1 cellular context compared by ENCODE assay signal in genomic region chr15:76931397-76932089, GRCh38.
TF ChIP-seq lines count a peak whose summit lies in the region.

Gene RCN2 (plus strand): TSS chr15:76931749. CDS start chr15:76931842, 93 bp downstream.

TF ChIP-seq in HepG2, 621 proteins besides CTCF, POLR2A, EP300 and RAD21 (continued from another document and continues in another):
- TF ChIP-seq NFAT5 (CRISPR knock-in tag; IDR thresholded peaks at IDR 0.05) (no peak), ZNF746 (CRISPR knock-in tag; IDR thresholded peaks at IDR 0.05) (no peak), NFRKB (IDR thresholded peaks at IDR 0.05) (no peak), TBX3 (IDR thresholded peaks at IDR 0.05; ENCODE audit: borderline replicate concordance) (no peak), ZNF441 (CRISPR knock-in tag; IDR thresholded peaks at IDR 0.05; ENCODE audit: borderline replicate concordance) (peak; percentile 53; the same call in 1 of the 2 replicates), POLR2AphosphoS5 (IDR thresholded peaks at IDR 0.05; ENCODE audit: low read depth, low read length) (peak; percentile 91), RARA (CRISPR knock-in tag; IDR thresholded peaks at IDR 0.05) (no peak), GATA4 (IDR thresholded peaks at IDR 0.05; ENCODE audit: borderline replicate concordance, low read depth) (peak; percentile 75; the same call in 1 of the 2 replicates), TFE3 (CRISPR knock-in tag; IDR thresholded peaks at IDR 0.05) (no peak), GPBP1L1 (CRISPR knock-in tag; IDR thresholded peaks at IDR 0.05) (no peak), KMT2B (CRISPR knock-in tag; IDR thresholded peaks at IDR 0.05) (peak; percentile 67), TOE1 (CRISPR knock-in tag; IDR thresholded peaks at IDR 0.05) (no peak), NONO (IDR thresholded peaks at IDR 0.05) (no peak), NONO (CRISPR knock-in tag; conservative IDR thresholded peaks at IDR 0.05) (peak; percentile 66; the same call in 1 of the 2 replicates), TMF1 (CRISPR knock-in tag; IDR thresholded peaks at IDR 0.05; ENCODE audit: low read depth) (no peak), GTF3A (CRISPR knock-in tag; conservative IDR thresholded peaks at IDR 0.05) (no peak), RBM22 (optimal IDR thresholded peaks at IDR 0.05; ENCODE audit: low read length) (no peak), ZNF564 (CRISPR knock-in tag; IDR thresholded peaks at IDR 0.05) (no peak; the same call in 1 of the 2 replicates), ZNF605 (CRISPR knock-in tag; IDR thresholded peaks at IDR 0.05) (no peak), SNRNP70 (IDR thresholded peaks at IDR 0.05; ENCODE audit: low read depth, low read length) (no peak), ZSCAN22 (CRISPR knock-in tag; IDR thresholded peaks at IDR 0.05) (no peak; the same call in 1 of the 2 replicates), SMAD1 (CRISPR knock-in tag; IDR thresholded peaks at IDR 0.05; ENCODE audit: borderline replicate concordance, low read depth) (no peak), ZNF333 (CRISPR knock-in tag; IDR thresholded peaks at IDR 0.05; ENCODE audit: borderline replicate concordance) (no peak), ZNF879 (CRISPR knock-in tag; IDR thresholded peaks at IDR 0.05) (no peak), YEATS4 (CRISPR knock-in tag; IDR thresholded peaks at IDR 0.05; ENCODE audit: borderline replicate concordance) (peak; percentile 70; the same call in 1 of the 2 replicates), ZNF260 (CRISPR knock-in tag; IDR thresholded peaks at IDR 0.05; ENCODE audit: borderline replicate concordance, low read depth) (no peak), GMEB2 (CRISPR knock-in tag; IDR thresholded peaks at IDR 0.05; ENCODE audit: low read depth) (peak; percentile 62), SMAD3 (CRISPR knock-in tag; IDR thresholded peaks at IDR 0.05) (no peak), NFYB (CRISPR knock-in tag; IDR thresholded peaks at IDR 0.05) (peak; percentile 89), HNRNPLL (IDR thresholded peaks at IDR 0.05; ENCODE audit: low read depth, low read length, poor library complexity, severe bottlenecking) (peak; percentile 99), ZNF350 (CRISPR knock-in tag; IDR thresholded peaks at IDR 0.05; ENCODE audit: borderline replicate concordance, low read depth) (no peak), GABPB1 (CRISPR knock-in tag; IDR thresholded peaks at IDR 0.05) (peak; percentile 83)
- TF ChIP-seq, protein P1, sequence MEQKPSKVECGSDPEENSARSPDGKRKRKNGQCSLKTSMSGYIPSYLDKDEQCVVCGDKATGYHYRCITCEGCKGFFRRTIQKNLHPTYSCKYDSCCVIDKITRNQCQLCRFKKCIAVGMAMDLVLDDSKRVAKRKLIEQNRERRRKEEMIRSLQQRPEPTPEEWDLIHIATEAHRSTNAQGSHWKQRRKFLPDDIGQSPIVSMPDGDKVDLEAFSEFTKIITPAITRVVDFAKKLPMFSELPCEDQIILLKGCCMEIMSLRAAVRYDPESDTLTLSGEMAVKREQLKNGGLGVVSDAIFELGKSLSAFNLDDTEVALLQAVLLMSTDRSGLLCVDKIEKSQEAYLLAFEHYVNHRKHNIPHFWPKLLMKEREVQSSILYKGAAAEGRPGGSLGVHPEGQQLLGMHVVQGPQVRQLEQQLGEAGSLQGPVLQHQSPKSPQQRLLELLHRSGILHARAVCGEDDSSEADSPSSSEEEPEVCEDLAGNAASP (CRISPR knock-in tag; IDR thresholded peaks at IDR 0.05; ENCODE audit: borderline replicate concordance), result no peak
- TF ChIP-seq, protein P2, sequence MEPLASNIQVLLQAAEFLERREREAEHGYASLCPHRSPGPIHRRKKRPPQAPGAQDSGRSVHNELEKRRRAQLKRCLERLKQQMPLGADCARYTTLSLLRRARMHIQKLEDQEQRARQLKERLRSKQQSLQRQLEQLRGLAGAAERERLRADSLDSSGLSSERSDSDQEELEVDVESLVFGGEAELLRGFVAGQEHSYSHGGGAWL (CRISPR knock-in tag; IDR thresholded peaks at IDR 0.05), result peak; percentile 18; the same call in 1 of the 2 replicates
- TF ChIP-seq, protein P3, sequence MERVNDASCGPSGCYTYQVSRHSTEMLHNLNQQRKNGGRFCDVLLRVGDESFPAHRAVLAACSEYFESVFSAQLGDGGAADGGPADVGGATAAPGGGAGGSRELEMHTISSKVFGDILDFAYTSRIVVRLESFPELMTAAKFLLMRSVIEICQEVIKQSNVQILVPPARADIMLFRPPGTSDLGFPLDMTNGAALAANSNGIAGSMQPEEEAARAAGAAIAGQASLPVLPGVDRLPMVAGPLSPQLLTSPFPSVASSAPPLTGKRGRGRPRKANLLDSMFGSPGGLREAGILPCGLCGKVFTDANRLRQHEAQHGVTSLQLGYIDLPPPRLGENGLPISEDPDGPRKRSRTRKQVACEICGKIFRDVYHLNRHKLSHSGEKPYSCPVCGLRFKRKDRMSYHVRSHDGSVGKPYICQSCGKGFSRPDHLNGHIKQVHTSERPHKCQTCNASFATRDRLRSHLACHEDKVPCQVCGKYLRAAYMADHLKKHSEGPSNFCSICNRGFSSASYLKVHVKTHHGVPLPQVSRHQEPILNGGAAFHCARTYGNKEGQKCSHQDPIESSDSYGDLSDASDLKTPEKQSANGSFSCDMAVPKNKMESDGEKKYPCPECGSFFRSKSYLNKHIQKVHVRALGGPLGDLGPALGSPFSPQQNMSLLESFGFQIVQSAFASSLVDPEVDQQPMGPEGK (CRISPR knock-in tag; IDR thresholded peaks at IDR 0.05), result peak; percentile 66
- TF ChIP-seq, protein P4, sequence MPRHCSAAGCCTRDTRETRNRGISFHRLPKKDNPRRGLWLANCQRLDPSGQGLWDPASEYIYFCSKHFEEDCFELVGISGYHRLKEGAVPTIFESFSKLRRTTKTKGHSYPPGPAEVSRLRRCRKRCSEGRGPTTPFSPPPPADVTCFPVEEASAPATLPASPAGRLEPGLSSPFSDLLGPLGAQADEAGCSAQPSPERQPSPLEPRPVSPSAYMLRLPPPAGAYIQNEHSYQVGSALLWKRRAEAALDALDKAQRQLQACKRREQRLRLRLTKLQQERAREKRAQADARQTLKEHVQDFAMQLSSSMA (CRISPR knock-in tag; IDR thresholded peaks at IDR 0.05), result peak; percentile 66; the same call in 1 of the 2 replicates
- TF ChIP-seq, protein P5, sequence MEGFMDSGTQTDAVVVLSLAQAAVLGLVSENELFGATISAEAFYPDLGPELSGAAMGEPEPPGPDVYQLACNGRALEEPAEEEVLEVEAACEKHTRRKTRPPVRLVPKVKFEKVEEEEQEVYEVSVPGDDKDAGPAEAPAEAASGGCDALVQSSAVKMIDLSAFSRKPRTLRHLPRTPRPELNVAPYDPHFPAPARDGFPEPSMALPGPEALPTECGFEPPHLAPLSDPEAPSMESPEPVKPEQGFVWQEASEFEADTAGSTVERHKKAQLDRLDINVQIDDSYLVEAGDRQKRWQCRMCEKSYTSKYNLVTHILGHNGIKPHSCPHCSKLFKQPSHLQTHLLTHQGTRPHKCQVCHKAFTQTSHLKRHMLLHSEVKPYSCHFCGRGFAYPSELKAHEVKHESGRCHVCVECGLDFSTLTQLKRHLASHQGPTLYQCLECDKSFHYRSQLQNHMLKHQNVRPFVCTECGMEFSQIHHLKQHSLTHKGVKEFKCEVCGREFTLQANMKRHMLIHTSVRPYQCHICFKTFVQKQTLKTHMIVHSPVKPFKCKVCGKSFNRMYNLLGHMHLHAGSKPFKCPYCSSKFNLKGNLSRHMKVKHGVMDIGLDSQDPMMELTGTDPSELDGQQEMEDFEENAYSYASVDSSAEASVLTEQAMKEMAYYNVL (CRISPR knock-in tag; IDR thresholded peaks at IDR 0.05; ENCODE audit: borderline replicate concordance), result no peak
- TF ChIP-seq, protein P6, sequence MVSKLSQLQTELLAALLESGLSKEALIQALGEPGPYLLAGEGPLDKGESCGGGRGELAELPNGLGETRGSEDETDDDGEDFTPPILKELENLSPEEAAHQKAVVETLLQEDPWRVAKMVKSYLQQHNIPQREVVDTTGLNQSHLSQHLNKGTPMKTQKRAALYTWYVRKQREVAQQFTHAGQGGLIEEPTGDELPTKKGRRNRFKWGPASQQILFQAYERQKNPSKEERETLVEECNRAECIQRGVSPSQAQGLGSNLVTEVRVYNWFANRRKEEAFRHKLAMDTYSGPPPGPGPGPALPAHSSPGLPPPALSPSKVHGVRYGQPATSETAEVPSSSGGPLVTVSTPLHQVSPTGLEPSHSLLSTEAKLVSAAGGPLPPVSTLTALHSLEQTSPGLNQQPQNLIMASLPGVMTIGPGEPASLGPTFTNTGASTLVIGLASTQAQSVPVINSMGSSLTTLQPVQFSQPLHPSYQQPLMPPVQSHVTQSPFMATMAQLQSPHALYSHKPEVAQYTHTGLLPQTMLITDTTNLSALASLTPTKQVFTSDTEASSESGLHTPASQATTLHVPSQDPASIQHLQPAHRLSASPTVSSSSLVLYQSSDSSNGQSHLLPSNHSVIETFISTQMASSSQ (IDR thresholded peaks at IDR 0.05; ENCODE audit: low read depth), result no peak
- TF ChIP-seq, protein P6 (CRISPR knock-in tag; IDR thresholded peaks at IDR 0.05; ENCODE audit: borderline replicate concordance), result no peak; the same call in 1 of the 2 replicates
